16 cellular contexts compared by ENCODE assay signal in genomic region chr4:139816856-139817255, GRCh38.
A peak's percentile ranks its signal among the peaks of the same experiment; 100 is the strongest.
DNase-seq lines count a peak whose midpoint lies in the region; ATAC-seq, FAIRE-seq and TF ChIP-seq lines count a peak whose summit lies in the region.
"Had no signal": no experiment of that assay in that cellular context is flagged by ENCODE, and none has a peak within 500 bp of the region (broad histone marks: within the 10 kb centered on the region; RNA-seq: fewer than 3 reads in every experiment).

No MANE protein-coding gene starts in this region.

- H3K36me3 Mint-ChIP-seq in progenitor cell of endocrine pancreas (ENCODE audit: insufficient read depth), result peaks cover 8% of the 10 kb centered on the region
- H3K36me3 Mint-ChIP-seq in activated CD4-positive, alpha-beta T cell treated with anti-CD3 and anti-CD28 coated beads for 36 hours (ENCODE audit: low read depth), result no peaks in the 10 kb centered on the region
- H3K36me3 Mint-ChIP-seq: stimulated activated effector memory CD8-positive, alpha-beta T cell treated with anti-CD3 and anti-CD28 coated beads, Interleukin-12 subunit alpha, Interleukin-12 subunit beta, amount 100 ng/mL, for 72 hours had no signal

- H3K4me3 ChIP-seq in iPS-20b (ENCODE audit: low read length) (peak overlapping the region; percentile 63; the same call in 1 of the 2 replicates), GM23248 (no peak overlapping the region)

- CTCF ChIA-PET in activated CD4-positive, alpha-beta T cell treated with anti-CD3 and anti-CD28 coated beads for 36 hours (lab: Charles Lee), result no interaction called here

- H3K4me2 ChIP-seq in GM23248 (ENCODE audit: unreplicated experiment), result no peak overlapping the region

- H3K4me3 Mint-ChIP-seq in progenitor cell of endocrine pancreas (ENCODE audit: low read depth), result no peak overlapping the region
- no peak overlapping the region for H3K4me3 Mint-ChIP-seq in activated CD4-positive, alpha-beta T cell treated with anti-CD3 and anti-CD28 coated beads for 36 hours
- H3K4me3 Mint-ChIP-seq: stimulated activated effector memory CD8-positive, alpha-beta T cell treated with anti-CD3 and anti-CD28 coated beads, Interleukin-12 subunit alpha, Interleukin-12 subunit beta, amount 100 ng/mL, for 72 hours had no signal

- H3K9ac ChIP-seq in iPS-20b (ENCODE audit: low read depth, low read length), result peak overlapping the region; percentile 82; the same call in 1 of the 2 replicates
- H3K9ac ChIP-seq in GM23248, result no peak overlapping the region

- H3K27ac ChIP-seq in iPS-20b (ENCODE audit: low read length) (peak overlapping the region; percentile 77), GM23248 (no peak overlapping the region)

- H4K20me1 ChIP-seq in GM23248 (ENCODE audit: insufficient read depth), result no peaks in the 10 kb centered on the region

- intact Hi-C loops in activated CD4-positive, alpha-beta T cell treated with anti-CD3 and anti-CD28 coated beads for 36 hours (cut with DNase I, micrococcal nuclease), result no loop called here

- no peaks in the 10 kb centered on the region for H3K9me2 ChIP-seq in GM23248 (ENCODE audit: insufficient read depth)

- H3K9me3 ChIP-seq in iPS-20b (ENCODE audit: insufficient read depth, low read depth, low read length) (peaks cover 4% of the 10 kb centered on the region; the same call in 1 of the 2 replicates), GM23248 (ENCODE audit: low read depth) (no peaks in the 10 kb centered on the region)

- POLR2A ChIA-PET in activated CD4-positive, alpha-beta T cell treated with anti-CD3 and anti-CD28 coated beads for 36 hours (lab: Charles Lee), result no interaction called here

- 98% methylated on average over 3 of the region's 3 CpGs for WGBS in GM23248 (ENCODE audit: low coverage in 1 of 2, low lambda C conversion rate in 2 of 2, missing lambda C conversion rate in 2 of 2), 2 experiments

- DNase-seq in D721Med (ENCODE audit: insufficient read length, low spot score), result no peak
- no peak for DNase-seq in progenitor cell of endocrine pancreas (ENCODE audit: low spot score, unreplicated experiment)
- no peak for DNase-seq in activated CD4-positive, alpha-beta T cell treated with anti-CD3 and anti-CD28 coated beads for 36 hours
- no peak for DNase-seq in NK-92 treated with Interleukin-12 subunit alpha and Interleukin-12 subunit beta, amount 100 ng/mL, for 24 hours (lab: John Stamatoyannopoulos, UW)
- DNase-seq in GM23248, result no peak
- DNase-seq: amniotic stem cell, foreskin fibroblast, NCI-H1048, NCI-H2171 treated with DMSO at 0.1 percent for 48 hours, SHP77 had no signal

- peak; percentile 44 for FAIRE-seq in D721Med (lab: Jason Lieb, UNC)

- H3K4me1 ChIP-seq in iPS-20b (ENCODE audit: insufficient read depth, low read length) (peaks cover 30% of the 10 kb centered on the region), GM23248 (ENCODE audit: insufficient read depth) (peaks cover 27% of the 10 kb centered on the region)

- H3K36me3 ChIP-seq in iPS-20b (ENCODE audit: insufficient read depth, low read depth, low read length) (no peaks in the 10 kb centered on the region), GM23248 (ENCODE audit: low read depth) (no peaks in the 10 kb centered on the region)

- peaks cover 15% of the 10 kb centered on the region for H3F3A ChIP-seq in GM23248 (ENCODE audit: insufficient read depth)

- H3K4me1 Mint-ChIP-seq in progenitor cell of endocrine pancreas (ENCODE audit: low read depth), result peaks cover 38% of the 10 kb centered on the region
- peaks cover 5% of the 10 kb centered on the region for H3K4me1 Mint-ChIP-seq in activated CD4-positive, alpha-beta T cell treated with anti-CD3 and anti-CD28 coated beads for 36 hours

- H3K79me2 ChIP-seq in GM23248 (ENCODE audit: insufficient read depth), result no peaks in the 10 kb centered on the region

- TF ChIP-seq CTCF in D721Med (IDR thresholded peaks at IDR 0.05; ENCODE audit: insufficient read depth, missing control alignments) (no peak), progenitor cell of endocrine pancreas (IDR thresholded peaks at IDR 0.05; ENCODE audit: unreplicated experiment) (no peak)

- H3K27me3 Mint-ChIP-seq in progenitor cell of endocrine pancreas, result no peaks in the 10 kb centered on the region
- H3K27me3 Mint-ChIP-seq in activated CD4-positive, alpha-beta T cell treated with anti-CD3 and anti-CD28 coated beads for 36 hours, result no peaks in the 10 kb centered on the region
- H3K27me3 Mint-ChIP-seq: dendritic cell treated with granulocyte-macrophage colony-stimulating factor and Interleukin-4, amounts not matched to agents 40 ng/mL and 50 ng/mL, for 4 days had no signal

- peak; percentile 9; the same call in 2 of the 3 replicates for ATAC-seq in SK-N-SH treated with all-trans-retinoic acid at 6 μM for 48 hours
- ATAC-seq in activated CD4-positive, alpha-beta T cell treated with anti-CD3 and anti-CD28 coated beads for 36 hours, result no peak
- ATAC-seq in GM19023 (IDR thresholded peaks at IDR 0.05; ENCODE audit: unreplicated experiment), result no peak
- ATAC-seq: stimulated activated effector memory CD8-positive, alpha-beta T cell treated with anti-CD3 and anti-CD28 coated beads, Interleukin-12 subunit alpha, Interleukin-12 subunit beta, amount 100 ng/mL, for 72 hours had no signal

- no peaks in the 10 kb centered on the region for H3K9me3 Mint-ChIP-seq in progenitor cell of endocrine pancreas (ENCODE audit: low read depth)
- no peaks in the 10 kb centered on the region for H3K9me3 Mint-ChIP-seq in activated CD4-positive, alpha-beta T cell treated with anti-CD3 and anti-CD28 coated beads for 36 hours (ENCODE audit: low read depth)
- H3K9me3 Mint-ChIP-seq: activated T-helper 2 cell treated with anti-CD3 and anti-CD28 coated beads, Interferon-gamma antibody, Interleukin-2, Interleukin-4, amounts not matched to agents 10 μg/mL and 5 μg/mL and 100 μg/mL, durations not matched to agents 14 hours and 24 hours and 36 hours; dendritic cell treated with granulocyte-macrophage colony-stimulating factor and Interleukin-4, amounts not matched to agents 40 ng/mL and 50 ng/mL, for 4 days; stimulated activated effector memory CD8-positive, alpha-beta T cell treated with anti-CD3 and anti-CD28 coated beads, Interleukin-12 subunit alpha, Interleukin-12 subunit beta, amount 100 ng/mL, for 72 hours had no signal

- H3K27me3 ChIP-seq in iPS-20b (ENCODE audit: insufficient read depth, low read length) (no peaks in the 10 kb centered on the region), GM23248 (replicated peaks; ENCODE audit: insufficient read depth) (no peaks in the 10 kb centered on the region)

- in situ Hi-C loops in GM23248 (cut with MboI), result no loop called here

- H2AFZ ChIP-seq in GM23248, result no peak overlapping the region

- H3K27ac Mint-ChIP-seq in progenitor cell of endocrine pancreas, result peak overlapping the region; percentile 60
- no peak overlapping the region for H3K27ac Mint-ChIP-seq in activated CD4-positive, alpha-beta T cell treated with anti-CD3 and anti-CD28 coated beads for 36 hours
- H3K27ac Mint-ChIP-seq: activated T-helper 2 cell treated with anti-CD3 and anti-CD28 coated beads, Interferon-gamma antibody, Interleukin-2, Interleukin-4, amounts not matched to agents 10 μg/mL and 5 μg/mL and 100 μg/mL, durations not matched to agents 14 hours and 24 hours and 36 hours; stimulated activated effector memory CD8-positive, alpha-beta T cell treated with anti-CD3 and anti-CD28 coated beads, Interleukin-12 subunit alpha, Interleukin-12 subunit beta, amount 100 ng/mL, for 72 hours had no signal

TF ChIP-seq in SK-N-SH treated with all-trans-retinoic acid at 6 μM for 48 hours, 23 proteins besides CTCF, POLR2A, EP300 and RAD21:
- TF ChIP-seq TOX (CRISPR knock-in tag; IDR thresholded peaks at IDR 0.05; ENCODE audit: borderline replicate concordance) (no peak), ZNF8 (CRISPR knock-in tag; IDR thresholded peaks at IDR 0.05) (no peak), SNAI2 (CRISPR knock-in tag; IDR thresholded peaks at IDR 0.05) (no peak), ZNF565 (CRISPR knock-in tag; conservative IDR thresholded peaks at IDR 0.05; ENCODE audit: low read depth) (no peak), ZFP3 (CRISPR knock-in tag; IDR thresholded peaks at IDR 0.05) (no peak), ESRRG (CRISPR knock-in tag; IDR thresholded peaks at IDR 0.05) (no peak)
